8 cellular contexts compared by ENCODE assay signal in the genomic region with DNA sequence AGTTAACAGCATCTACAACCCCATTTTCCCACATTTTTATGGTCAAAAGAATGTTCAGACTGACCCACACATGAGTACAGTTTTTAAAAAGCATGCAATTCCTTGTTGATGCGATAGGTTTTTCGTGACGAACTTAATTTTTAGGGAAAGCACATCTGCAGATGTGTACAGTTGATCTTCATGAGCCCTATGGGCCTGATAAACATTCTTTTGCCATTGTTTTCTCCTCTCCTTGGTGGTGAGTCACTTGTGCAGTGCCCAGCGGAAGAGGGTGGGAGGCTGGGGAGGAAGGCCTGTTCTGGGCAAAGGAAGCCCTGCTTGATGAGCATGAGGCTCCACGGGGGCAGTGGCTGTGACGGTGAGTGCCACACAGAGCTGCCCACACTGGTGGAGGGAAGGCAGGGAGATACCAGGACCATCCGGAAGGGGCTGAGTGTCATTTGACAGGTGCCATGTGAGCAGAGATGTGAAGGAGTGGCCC. TPM values are rescaled to one million over a fixed set of nuclear protein-coding genes. Genes with fewer than 3 reads are reported as not detected.
DNase-seq lines count a peak whose midpoint lies in the region; ATAC-seq and TF ChIP-seq lines count a peak whose summit lies in the region.

No MANE protein-coding gene starts in this region.

- peak; percentile 83 for DNase-seq in Daoy (ENCODE audit: low read depth)
- DNase-seq in RWPE2 (ENCODE audit: low spot score), result no peak
- DNase-seq in dorsolateral prefrontal cortex, result peak in 6 of 10 donors; percentile 34 to 83 (median 56)
- no peak for DNase-seq in natural killer cell treated with Interleukin-12 subunit alpha and Interleukin-12 subunit beta and Interleukin-15 and Interleukin-18, amount 100 ng/mL, for 72 hours (ENCODE audit: low spot score)
- DNase-seq in mesothelial cell of epicardium (ENCODE audit: low spot score in 2 of 2, unreplicated experiment in 2 of 2), result no peak
- DNase-seq in lower leg skin (ENCODE audit: low spot score in 2 of 2), result no peak
- DNase-seq in cerebellar nuclear complex (lab: John Stamatoyannopoulos, UW), result no peak

- peak overlapping the region; percentile 74 for H3K4me3 Mint-ChIP-seq in natural killer cell treated with Interleukin-12 subunit alpha and Interleukin-12 subunit beta and Interleukin-15 and Interleukin-18, amount 100 ng/mL, for 72 hours
- H3K4me3 Mint-ChIP-seq in mesothelial cell of epicardium, result no peak overlapping the region

- H3K27ac ChIP-seq in RWPE2 (ENCODE audit: poor library complexity, severe bottlenecking), result peak overlapping the region; percentile 73
- H3K27ac ChIP-seq in dorsolateral prefrontal cortex, result peak overlapping the region in 24 of 59 donors; percentile 8 to 76 (median 46)

- no peak for TF ChIP-seq POLR2A in lower leg skin (IDR thresholded peaks at IDR 0.05)

- ATAC-seq in RWPE2 (ENCODE audit: low read depth) (peak; percentile 89), HG02840 (IDR thresholded peaks at IDR 0.05; ENCODE audit: low FRiP score, unreplicated experiment) (no peak)
- peak in 1 of 2 donors; percentile 34 for ATAC-seq in natural killer cell treated with Interleukin-12 subunit alpha and Interleukin-12 subunit beta and Interleukin-15 and Interleukin-18, amount 100 ng/mL, for 72 hours

- H3K27ac Mint-ChIP-seq in natural killer cell treated with Interleukin-12 subunit alpha and Interleukin-12 subunit beta and Interleukin-15 and Interleukin-18, amount 100 ng/mL, for 72 hours, result peak overlapping the region; percentile 74 to 92
- H3K27ac Mint-ChIP-seq in mesothelial cell of epicardium, result no peak overlapping the region

- no peaks in the 10 kb centered on the region for H3K9me3 ChIP-seq in RWPE2 (ENCODE audit: severe bottlenecking)

- H3K27me3 ChIP-seq in RWPE2 (ENCODE audit: insufficient read depth, poor library complexity, severe bottlenecking) (no peaks in the 10 kb centered on the region), dorsolateral prefrontal cortex (no peaks in the 10 kb centered on the region)

- peaks cover 83 to 88% of the 10 kb centered on the region in 2 donors for H3K4me1 Mint-ChIP-seq in natural killer cell treated with Interleukin-12 subunit alpha and Interleukin-12 subunit beta and Interleukin-15 and Interleukin-18, amount 100 ng/mL, for 72 hours (ENCODE audit: low read depth in 2 of 2)
- H3K4me1 Mint-ChIP-seq in mesothelial cell of epicardium, result peaks cover 55% of the 10 kb centered on the region

- WGBS in lower leg skin, 2 donors, result 35 to 46% methylated on average over 7 of the region's 7 CpGs

- TF ChIP-seq CTCF in RWPE2 (IDR thresholded peaks at IDR 0.05; ENCODE audit: poor library complexity, severe bottlenecking), result no peak
- no peak for TF ChIP-seq CTCF in dorsolateral prefrontal cortex (IDR thresholded peaks at IDR 0.05 in 54 of 56, conservative IDR thresholded peaks at IDR 0.05 in 2 of 56; ENCODE audit: low read depth in 1 of 56, partially characterized antibody in 56 of 56)
- TF ChIP-seq CTCF in mesothelial cell of epicardium (IDR thresholded peaks at IDR 0.05; ENCODE audit: unreplicated experiment), result no peak
- no peak for TF ChIP-seq CTCF in lower leg skin (IDR thresholded peaks at IDR 0.05)

- H3K4me3 ChIP-seq in RWPE2 (ENCODE audit: severe bottlenecking) (no peak overlapping the region), dorsolateral prefrontal cortex (peak overlapping the region in 26 of 59 donors; percentile 2 to 41 (median 20)), lower leg skin (ENCODE audit: low read depth, poor library complexity, severe bottlenecking) (no peak overlapping the region)

- H3K36me3 ChIP-seq in RWPE2 (ENCODE audit: low read depth), result peaks cover 41% of the 10 kb centered on the region

- H3K36me3 Mint-ChIP-seq in natural killer cell treated with Interleukin-12 subunit alpha and Interleukin-12 subunit beta and Interleukin-15 and Interleukin-18, amount 100 ng/mL, for 72 hours, result peaks cover 13% of the 10 kb centered on the region
- H3K36me3 Mint-ChIP-seq in mesothelial cell of epicardium, result peaks cover 7% of the 10 kb centered on the region

- H3K9me3 Mint-ChIP-seq in natural killer cell treated with Interleukin-12 subunit alpha and Interleukin-12 subunit beta and Interleukin-15 and Interleukin-18, amount 100 ng/mL, for 72 hours, result no peaks in the 10 kb centered on the region
- H3K9me3 Mint-ChIP-seq in mesothelial cell of epicardium, result no peaks in the 10 kb centered on the region

- no peaks in the 10 kb centered on the region for H3K27me3 Mint-ChIP-seq in natural killer cell treated with Interleukin-12 subunit alpha and Interleukin-12 subunit beta and Interleukin-15 and Interleukin-18, amount 100 ng/mL, for 72 hours
- no peaks in the 10 kb centered on the region for H3K27me3 Mint-ChIP-seq in mesothelial cell of epicardium (ENCODE audit: low read depth)

- intact Hi-C loops in dorsolateral prefrontal cortex (cut with DNase I) (no loop called here), lower leg skin (cut with DNase I; ENCODE audit: low total_unique reads) (no loop called here)

- H3K4me1 ChIP-seq in RWPE2 (ENCODE audit: insufficient read depth, poor library complexity, severe bottlenecking), result peaks cover 44% of the 10 kb centered on the region

RNA-seq across cellular contexts. Expression of a gene that starts 5.3 kb away (rescaled TPM):
- total RNA-seq in Daoy (2014; rRNA removed; shearing (Covaris generic)), result 122 and 144 TPM in 2 replicates
- total RNA-seq in dorsolateral prefrontal cortex, result 100 to 1,000 TPM; 206 to 403 (median 322) TPM
- total RNA-seq in natural killer cell treated with Interleukin-12 subunit alpha and Interleukin-12 subunit beta and Interleukin-15 and Interleukin-18, amount 100 ng/mL, for 72 hours, result 100 to 1,000 TPM; 415 to 503 TPM
- 255 to 277 TPM (median 262 TPM) in 3 replicates for total RNA-seq in mesothelial cell of epicardium
- total RNA-seq in lower leg skin, result 100 to 1,000 TPM; 242 to 326 (median 317) TPM

RNA-seq across cellular contexts. Expression of a gene that starts 15.3 kb away (rescaled TPM):
- 14.8 and 19.9 TPM in 2 replicates for total RNA-seq in Daoy (2014; rRNA removed; shearing (Covaris generic))
- total RNA-seq in dorsolateral prefrontal cortex (10 to 100 TPM; 10.3 to 25.9 (median 17.7) TPM), mesothelial cell of epicardium (19.3 to 20.9 TPM (median 20.2 TPM) in 3 replicates), lower leg skin (10 to 100 TPM; 16.9 to 37.0 (median 31.3) TPM)
- total RNA-seq in natural killer cell treated with Interleukin-12 subunit alpha and Interleukin-12 subunit beta and Interleukin-15 and Interleukin-18, amount 100 ng/mL, for 72 hours, result 10 to 100 TPM; 16.4 to 26.7 TPM

RNA-seq across cellular contexts. Expression of a gene that starts 21.3 kb away (rescaled TPM):
- 88.6 and 137 TPM in 2 replicates for total RNA-seq in Daoy (2014; rRNA removed; shearing (Covaris generic))
- total RNA-seq in dorsolateral prefrontal cortex (10 to 100 TPM; 31.4 to 79.7 (median 54.4) TPM), mesothelial cell of epicardium (53.9 to 56.9 TPM (median 54.2 TPM) in 3 replicates), lower leg skin (100 to 1,000 TPM in 1 of 4 donors, 10 to 100 TPM in 3; 59.1 to 100 (median 82.2) TPM)
- 10 to 100 TPM; 42.5 to 68.8 TPM for total RNA-seq in natural killer cell treated with Interleukin-12 subunit alpha and Interleukin-12 subunit beta and Interleukin-15 and Interleukin-18, amount 100 ng/mL, for 72 hours

RNA-seq across cellular contexts. Expression of a gene that starts 52.3 kb away (rescaled TPM):
- 218 and 268 TPM in 2 replicates for total RNA-seq in Daoy (2014; rRNA removed; shearing (Covaris generic))
- total RNA-seq in dorsolateral prefrontal cortex, result 100 to 1,000 TPM; 226 to 417 (median 315) TPM
- total RNA-seq in natural killer cell treated with Interleukin-12 subunit alpha and Interleukin-12 subunit beta and Interleukin-15 and Interleukin-18, amount 100 ng/mL, for 72 hours, result 100 to 1,000 TPM; 296 to 329 TPM
- total RNA-seq in mesothelial cell of epicardium, result 129 to 136 TPM (median 135 TPM) in 3 replicates
- 100 to 1,000 TPM; 359 to 470 (median 422) TPM for total RNA-seq in lower leg skin

Comparison
In these comparisons a context has a peak if more than half of its experiments do, and no peak if none do; other contexts are left out.
1. DNase-seq: peak in Daoy (single experiment) and dorsolateral prefrontal cortex (6 of 10); none in RWPE2 (single experiment), natural killer cell treated with Interleukin-12 subunit alpha and Interleukin-12 subunit beta and Interleukin-15 and Interleukin-18, amount 100 ng/mL, for 72 hours (single experiment), mesothelial cell of epicardium (0 of 2), lower leg skin (0 of 2) and cerebellar nuclear complex (0 of 2).